Comparison of ENCODE assay signal across 11 cellular contexts in genomic region chr6:152161501-152161900, GRCh38.
DNase-seq lines count a peak whose midpoint lies in the region; ATAC-seq and TF ChIP-seq lines count a peak whose summit lies in the region.
"Had no signal": no experiment of that assay in that cellular context is flagged by ENCODE, and none has a peak within 500 bp of the region (broad histone marks: within the 10 kb centered on the region; RNA-seq: fewer than 3 reads in every experiment).

No MANE protein-coding gene starts in this region.

- no peak overlapping the region for H3K9ac ChIP-seq in adipocyte (ENCODE audit: low read length)

- H3K4me1 Mint-ChIP-seq in osteocyte (ENCODE audit: unreplicated experiment), result peaks cover 8% of the 10 kb centered on the region

- no peaks in the 10 kb centered on the region for H3K27me3 ChIP-seq in adipocyte (replicated peaks; ENCODE audit: control insufficient read depth, insufficient read depth, low read length)
- no peaks in the 10 kb centered on the region for H3K27me3 ChIP-seq in uterus

- DNase-seq in adipocyte (ENCODE audit: low read depth), result peak; percentile 54
- DNase-seq in osteocyte (ENCODE audit: extremely low spot score, unreplicated experiment), result no peak
- no peak for DNase-seq in GM10266 (ENCODE audit: extremely low spot score)
- DNase-seq in uterus, result no peak
- DNase-seq in superior temporal gyrus (ENCODE audit: extremely low spot score), result no peak
- no peak for DNase-seq in activated CD4-positive, alpha-beta T cell treated with anti-CD3 and anti-CD28 coated beads for 1 hour
- DNase-seq: NCI-H510A treated with DMSO at 0.1 percent for 48 hours; stimulated activated CD4-positive, alpha-beta T cell treated with anti-CD3 and anti-CD28 coated beads, Interleukin-4, amount 100 ng/mL, for 1 hour had no signal

- TF ChIP-seq CTCF in osteocyte (IDR thresholded peaks at IDR 0.05) (no peak), GM10266 (IDR thresholded peaks at IDR 0.05; ENCODE audit: control insufficient read depth, insufficient read depth, low read depth, missing control alignments) (no peak), uterus (IDR thresholded peaks at IDR 0.05) (no peak)

- H3K9me3 ChIP-seq in adipocyte (ENCODE audit: control insufficient read depth, low read length), result no peaks in the 10 kb centered on the region
- no peaks in the 10 kb centered on the region for H3K9me3 ChIP-seq in uterus

- no peak overlapping the region for H3K27ac ChIP-seq in uterus

- H3K4me1 ChIP-seq in adipocyte (ENCODE audit: control insufficient read depth, insufficient read depth, low read length), result no peaks in the 10 kb centered on the region
- H3K4me1 ChIP-seq in uterus, result no peaks in the 10 kb centered on the region

- H3K36me3 Mint-ChIP-seq in osteocyte (ENCODE audit: unreplicated experiment), result peaks cover 27% of the 10 kb centered on the region

- TF ChIP-seq POLR2A in uterus (IDR thresholded peaks at IDR 0.05), result no peak

- peak overlapping the region; percentile 52 for H3K27ac Mint-ChIP-seq in osteocyte (ENCODE audit: unreplicated experiment)

- no peaks in the 10 kb centered on the region for H3K27me3 Mint-ChIP-seq in osteocyte (ENCODE audit: unreplicated experiment)

- intact Hi-C loops in uterus (cut with DNase I; ENCODE audit: low total_unique reads), result no loop called here

- no peak overlapping the region for H3K4me3 Mint-ChIP-seq in osteocyte (ENCODE audit: unreplicated experiment)

- peaks cover 32% of the 10 kb centered on the region for H3K36me3 ChIP-seq in adipocyte (ENCODE audit: control insufficient read depth, insufficient read depth, low read length, severe bottlenecking)
- no peaks in the 10 kb centered on the region for H3K36me3 ChIP-seq in uterus

- H3K4me3 ChIP-seq in adipocyte (ENCODE audit: low read length) (no peak overlapping the region), uterus (no peak overlapping the region)
- H3K4me3 ChIP-seq: lung had no signal

- ATAC-seq in GM18858 (IDR thresholded peaks at IDR 0.05; ENCODE audit: unreplicated experiment) (peak; percentile 51), HG02798 (IDR thresholded peaks at IDR 0.05; ENCODE audit: poor library complexity, unreplicated experiment) (peak; percentile 57)

- no peaks in the 10 kb centered on the region for H3K9me3 Mint-ChIP-seq in osteocyte (ENCODE audit: unreplicated experiment)
